Comparison of ENCODE assay signal across 2 cellular contexts in genomic region chr17:81469266-81469665, GRCh38.
TF ChIP-seq lines count a peak whose summit lies in the region.

No MANE protein-coding gene starts in this region.

TF ChIP-seq in HepG2, 621 proteins besides CTCF, POLR2A, EP300 and RAD21:
- TF ChIP-seq ZNF781 (CRISPR knock-in tag; IDR thresholded peaks at IDR 0.05; ENCODE audit: borderline replicate concordance, not compliant biosample characterization) = no peak
- peak; percentile 55 for TF ChIP-seq AGO1 (IDR thresholded peaks at IDR 0.05; ENCODE audit: low read depth, low read length, poor library complexity, severe bottlenecking)
- 0 out of 2 replicates have a peak, but pooled peaks have one; percentile 9 for TF ChIP-seq MATR3 (CRISPR knock-in tag; IDR thresholded peaks at IDR 0.05)
- no peak for TF ChIP-seq MLX (CRISPR knock-in tag; IDR thresholded peaks at IDR 0.05)
- no peak for TF ChIP-seq ZSCAN12 (CRISPR knock-in tag; IDR thresholded peaks at IDR 0.05)
- 0 out of 2 replicates have a peak, but pooled peaks have one; percentile 17 for TF ChIP-seq ZNF274 (CRISPR knock-in tag; IDR thresholded peaks at IDR 0.05)
- no peak for TF ChIP-seq PITX1 (CRISPR knock-in tag; IDR thresholded peaks at IDR 0.05)
- 0 out of 2 replicates have a peak, but pooled peaks have one; percentile 17 for TF ChIP-seq HIVEP1 (CRISPR knock-in tag; IDR thresholded peaks at IDR 0.05)
- peak; percentile 31; the same call in 1 of the 2 replicates for TF ChIP-seq ZNF333 (CRISPR knock-in tag; IDR thresholded peaks at IDR 0.05; ENCODE audit: borderline replicate concordance)
- TF ChIP-seq ZNF232 (CRISPR knock-in tag; IDR thresholded peaks at IDR 0.05; ENCODE audit: borderline replicate concordance) = no peak
- no peak for TF ChIP-seq PLRG1 (conservative IDR thresholded peaks at IDR 0.05)
- TF ChIP-seq IKZF5 (CRISPR knock-in tag; IDR thresholded peaks at IDR 0.05) = no peak
- TF ChIP-seq MTF2 (CRISPR knock-in tag; IDR thresholded peaks at IDR 0.05; ENCODE audit: borderline replicate concordance) = peak; percentile 33; the same call in 1 of the 2 replicates
- TF ChIP-seq PHF20 (CRISPR knock-in tag; IDR thresholded peaks at IDR 0.05) = no peak
- TF ChIP-seq ZXDC (CRISPR knock-in tag; IDR thresholded peaks at IDR 0.05) = no peak
- TF ChIP-seq ZFP36 (IDR thresholded peaks at IDR 0.05; ENCODE audit: borderline replicate concordance, low read depth, low read length, partially characterized antibody) = no peak

TF ChIP-seq in K562, 482 proteins besides CTCF, POLR2A, EP300 and RAD21:
- no peak for TF ChIP-seq COPS2 (conservative IDR thresholded peaks at IDR 0.05)
- TF ChIP-seq ZKSCAN8 (CRISPR knock-in tag; IDR thresholded peaks at IDR 0.05) = no peak
- TF ChIP-seq CHD2 (IDR thresholded peaks at IDR 0.05; ENCODE audit: low read depth, low read length) = no peak
- TF ChIP-seq POLR2G (IDR thresholded peaks at IDR 0.05; ENCODE audit: low read depth, low read length) = 0 out of 2 replicates have a peak, but pooled peaks have one; percentile 21
